Comparison of ENCODE assay signal across 12 cellular contexts in genomic region chr1:31583995-31584868, GRCh38. TPM values are rescaled to one million over a fixed set of nuclear protein-coding genes. Genes with fewer than 3 reads are reported as not detected.
DNase-seq lines count a peak whose midpoint lies in the region; ATAC-seq and TF ChIP-seq lines count a peak whose summit lies in the region.
"Had no signal": no experiment of that assay in that cellular context is flagged by ENCODE, and none has a peak within 500 bp of the region (broad histone marks: within the 10 kb centered on the region; RNA-seq: fewer than 3 reads in every experiment).

No MANE protein-coding gene starts in this region.

- WGBS in adrenal gland, 4 donors, result 15 to 47% (median 42%) methylated on average over 7 to 13 of the region's 13 CpGs
- 46% methylated on average over 13 of the region's 13 CpGs for WGBS in right cardiac atrium

- peak overlapping the region in 4 of 5 donors; percentile 19 to 83 (median 44) for H3K27ac ChIP-seq in adrenal gland
- H3K27ac ChIP-seq in right cardiac atrium (ENCODE audit: low read length), result peak overlapping the region; percentile 81
- H3K27ac ChIP-seq in skeletal muscle tissue (ENCODE audit: low read depth, low read length), result peak overlapping the region; percentile 64
- H3K27ac ChIP-seq: SJSA1 had no signal

- peak; percentile 41 for DNase-seq in HT-29 (ENCODE audit: low spot score)
- DNase-seq in adrenal gland, result peak; percentile 80 to 95 (median 89)
- peak; percentile 87 to 92 (median 91) for DNase-seq in right cardiac atrium
- DNase-seq in NK-92 (lab: John Stamatoyannopoulos, UW; ENCODE audit: unreplicated experiment), result no peak
- DNase-seq in activated CD4-positive, CD25-positive, alpha-beta regulatory T cell treated with anti-CD3 and anti-CD28 coated beads, Interleukin-2, amount 50 U/mL, for 72 hours, result no peak
- DNase-seq in cerebellar cortex (ENCODE audit: low spot score), result no peak
- DNase-seq: activated naive CD8-positive, alpha-beta T cell treated with anti-CD3 and anti-CD28 coated beads for 36 hours had no signal

- no peak overlapping the region for H3K4me3 ChIP-seq in adrenal gland
- no peak overlapping the region for H3K4me3 ChIP-seq in right cardiac atrium (ENCODE audit: low read length)
- H3K4me3 ChIP-seq in skeletal muscle tissue (ENCODE audit: low read length in 3 of 3), result peak overlapping the region in 1 of 3 donors; percentile 49
- H3K4me3 ChIP-seq: GM12878, SJSA1 had no signal

- TF ChIP-seq POLR2A in adrenal gland (IDR thresholded peaks at IDR 0.05), result peak in 1 of 2 donors; percentile 22

- H3K4me1 ChIP-seq in adrenal gland (replicated peaks in 1 of 2) (peaks cover 27 to 52% of the 10 kb centered on the region in 2 donors), right cardiac atrium (ENCODE audit: control insufficient read depth, insufficient read depth, low read length) (peaks cover 28% of the 10 kb centered on the region), skeletal muscle tissue (ENCODE audit: control insufficient read depth in 3 of 3, insufficient read depth in 3 of 3, low read length in 3 of 3) (peaks cover 42 to 60% (median 60%) of the 10 kb centered on the region in 3 donors)

- H3K36me3 ChIP-seq in adrenal gland (replicated peaks in 1 of 2) (no peaks in the 10 kb centered on the region), skeletal muscle tissue (ENCODE audit: control insufficient read depth in 3 of 3, insufficient read depth in 3 of 3, low read length in 3 of 3) (peaks cover 0 to 13% (median 7%) of the 10 kb centered on the region in 3 donors)
- H3K36me3 ChIP-seq: SJSA1 had no signal

- H3K27me3 ChIP-seq in adrenal gland (no peaks in the 10 kb centered on the region), right cardiac atrium (ENCODE audit: control insufficient read depth, insufficient read depth) (no peaks in the 10 kb centered on the region), skeletal muscle tissue (ENCODE audit: control insufficient read depth in 3 of 3, insufficient read depth in 3 of 3, low read length in 3 of 3) (peaks cover 0 to 16% (median 6%) of the 10 kb centered on the region in 3 donors)
- H3K27me3 ChIP-seq: SJSA1 had no signal

- H3K9me3 ChIP-seq in adrenal gland (replicated peaks in 1 of 3) (no peaks in the 10 kb centered on the region), right cardiac atrium (ENCODE audit: control insufficient read depth, low read length) (no peaks in the 10 kb centered on the region), skeletal muscle tissue (ENCODE audit: control insufficient read depth in 3 of 3, low read length in 3 of 3) (no peaks in the 10 kb centered on the region)
- H3K9me3 ChIP-seq: SJSA1 had no signal

- peak; percentile 46 to 48 for ATAC-seq in right cardiac atrium
- no peak for ATAC-seq in HG03432 (IDR thresholded peaks at IDR 0.05; ENCODE audit: unreplicated experiment)
- ATAC-seq: GM12878 had no signal

- intact Hi-C loops in adrenal gland (cut with DNase I), result no loop called here
- intact Hi-C loops in right cardiac atrium (cut with DNase I), result no loop called here

- TF ChIP-seq CTCF in adrenal gland (IDR thresholded peaks at IDR 0.05), result no peak

- H3K9ac ChIP-seq in skeletal muscle tissue (ENCODE audit: low read depth in 1 of 3, low read length in 3 of 3), result peak overlapping the region in 2 of 3 donors; percentile 43 to 70

RNA-seq across cellular contexts. Expression of gene TINAGL1, which starts 7.9 kb away (rescaled TPM):
- 596 and 628 TPM in 2 replicates for total RNA-seq in HT-29 (2014; rRNA removed; shearing (Covaris generic))
- total RNA-seq in adrenal gland (100 to 1,000 TPM in 4 of 8 donors, 10 to 100 TPM in 4; 31.7 to 294 (median 98.6) TPM), right cardiac atrium (100 to 1,000 TPM in 3 of 4 donors, 10 to 100 TPM in 1; 94.7 to 141 (median 122) TPM), skeletal muscle tissue (17.2 TPM)
- polyA plus RNA-seq in adrenal gland (100 to 1,000 TPM in 1 of 3 donors, 10 to 100 TPM in 2; 22.7 to 146 (median 89.5) TPM), right cardiac atrium (186 TPM)
- total RNA-seq: activated naive CD8-positive, alpha-beta T cell treated with anti-CD3 and anti-CD28 coated beads for 36 hours; mononuclear cell had no signal

RNA-seq across cellular contexts. Expression of gene HCRTR1, which starts 33.3 kb away (rescaled TPM):
- not detected in 2 replicates for total RNA-seq in HT-29 (2014; rRNA removed; shearing (Covaris generic))
- 1 to 10 TPM in 2 of 8 donors, under 1 TPM in 1, not detected in 5; 0.98 to 2.8 (median 1.7) TPM for total RNA-seq in adrenal gland
- 1 to 10 TPM in 1 of 3 donors, under 1 TPM in 2; 0.18 to 3.5 (median 0.67) TPM for polyA plus RNA-seq in adrenal gland
- under 1 TPM in 2 of 4 donors, not detected in 2; 0.14 to 0.37 TPM for total RNA-seq in right cardiac atrium
- 0.18 TPM for polyA plus RNA-seq in right cardiac atrium
- total RNA-seq in skeletal muscle tissue, result not detected
- total RNA-seq: activated naive CD8-positive, alpha-beta T cell treated with anti-CD3 and anti-CD28 coated beads for 36 hours; GM12878; mononuclear cell; SJSA1 had no signal
- polyA plus RNA-seq: GM12878 had no signal

Comparison
In these comparisons a context has a peak if more than half of its experiments do, and no peak if none do; other contexts are left out.
1. DNase-seq: peak in HT-29 (single experiment), adrenal gland (7 of 7) and right cardiac atrium (3 of 3); none in NK-92 (single experiment), activated CD4-positive, CD25-positive, alpha-beta regulatory T cell treated with anti-CD3 and anti-CD28 coated beads, Interleukin-2, amount 50 U/mL, for 72 hours (single experiment) and cerebellar cortex (single experiment).
2. Peak in every context shown above with its lines, with median percentiles within 50 percentile points of each other: H3K27ac ChIP-seq.